In the genomic region with DNA sequence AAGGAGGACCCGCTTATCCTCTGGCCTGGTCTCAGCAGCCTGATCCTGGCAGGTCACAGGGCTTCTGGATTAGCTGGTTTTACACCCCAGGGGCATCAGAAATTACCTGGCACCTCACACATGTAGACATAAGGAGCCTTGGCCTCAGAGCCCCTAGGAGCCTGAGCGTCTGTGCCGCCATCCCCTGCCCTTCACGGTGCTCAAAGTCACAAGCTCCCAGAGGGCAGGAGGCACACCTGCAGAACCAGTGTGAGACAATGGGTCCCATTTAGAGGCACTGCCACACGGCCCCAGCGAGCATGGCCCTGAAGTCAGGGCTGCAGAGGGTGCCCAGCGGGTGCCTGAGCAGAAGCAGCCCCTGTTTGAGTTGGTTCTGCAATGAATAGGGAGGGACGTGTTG, we compare ENCODE assay signal across 15 cellular contexts. TPM values are rescaled to one million over a fixed set of nuclear protein-coding genes. Genes with fewer than 3 reads are reported as not detected.
DNase-seq lines count a peak whose midpoint lies in the region; ATAC-seq and TF ChIP-seq lines count a peak whose summit lies in the region.
"Had no signal": no experiment of that assay in that cellular context is flagged by ENCODE, and none has a peak within 500 bp of the region (broad histone marks: within the 10 kb centered on the region; RNA-seq: fewer than 3 reads in every experiment).

No MANE protein-coding gene starts in this region.

- peaks cover 75% of the 10 kb centered on the region for H3K4me1 Mint-ChIP-seq in activated naive CD4-positive, alpha-beta T cell treated with anti-CD3 and anti-CD28 coated beads, Interleukin-2, amount 10 ng/mL, durations not matched to agents 7 days and 5 days
- peaks cover 73% of the 10 kb centered on the region for H3K4me1 Mint-ChIP-seq in activated CD8-positive, alpha-beta T cell treated with anti-CD3 and anti-CD28 coated beads, Interleukin-2, amount 10 ng/mL, durations not matched to agents 7 days and 5 days (ENCODE audit: low read depth)

- H3K9me3 Mint-ChIP-seq in activated naive CD4-positive, alpha-beta T cell treated with anti-CD3 and anti-CD28 coated beads, Interleukin-2, amount 10 ng/mL, durations not matched to agents 7 days and 5 days: no peaks in the 10 kb centered on the region
- H3K9me3 Mint-ChIP-seq in activated naive CD4-positive, alpha-beta T cell treated with anti-CD3 and anti-CD28 coated beads, Interleukin-2, amount 50 U/mL, for 72 hours: no peaks in the 10 kb centered on the region
- H3K9me3 Mint-ChIP-seq in activated CD8-positive, alpha-beta T cell treated with anti-CD3 and anti-CD28 coated beads, Interleukin-2, amount 10 ng/mL, durations not matched to agents 7 days and 5 days (ENCODE audit: insufficient read depth): no peaks in the 10 kb centered on the region

- peak overlapping the region; percentile 77 to 80 for H3K27ac ChIP-seq in right atrium auricular region
- peak overlapping the region; percentile 77 for H3K27ac ChIP-seq in substantia nigra (ENCODE audit: low read depth, low read length, poor library complexity, severe bottlenecking)
- H3K27ac ChIP-seq: PC-9 had no signal

- no peak for ATAC-seq in activated naive CD4-positive, alpha-beta T cell treated with anti-CD3 and anti-CD28 coated beads, Interleukin-2, amount 50 U/mL, for 72 hours
- no peak for ATAC-seq in activated CD8-positive, alpha-beta T cell treated with anti-CD3 and anti-CD28 coated beads, Interleukin-2, amount 10 ng/mL, durations not matched to agents 7 days and 5 days
- no peak for ATAC-seq in HG03457 (IDR thresholded peaks at IDR 0.05; ENCODE audit: unreplicated experiment)

- peak overlapping the region; percentile 72 for H3K27ac Mint-ChIP-seq in activated naive CD4-positive, alpha-beta T cell treated with anti-CD3 and anti-CD28 coated beads, Interleukin-2, amount 10 ng/mL, durations not matched to agents 7 days and 5 days
- H3K27ac Mint-ChIP-seq in activated naive CD4-positive, alpha-beta T cell treated with anti-CD3 and anti-CD28 coated beads, Interleukin-2, amount 50 U/mL, for 72 hours: peak overlapping the region in 1 of 2 donors; percentile 77
- peak overlapping the region; percentile 20 for H3K27ac Mint-ChIP-seq in activated CD8-positive, alpha-beta T cell treated with anti-CD3 and anti-CD28 coated beads, Interleukin-2, amount 10 ng/mL, durations not matched to agents 7 days and 5 days

- TF ChIP-seq CTCF in right atrium auricular region (IDR thresholded peaks at IDR 0.05): no peak

- H3K27me3 ChIP-seq in right atrium auricular region: no peaks in the 10 kb centered on the region

- CTCF ChIA-PET in activated naive CD4-positive, alpha-beta T cell treated with anti-CD3 and anti-CD28 coated beads, Interleukin-2, amount 10 ng/mL, durations not matched to agents 7 days and 5 days (lab: Charles Lee): interaction anchor here (0.8 to 7.0 kb wide), 6 partner anchors 13 to 56 kb away, joined by 3 to 255 read pairs (median 9); no protein-coding TSS in a partner anchor
- CTCF ChIA-PET in activated CD8-positive, alpha-beta T cell treated with anti-CD3 and anti-CD28 coated beads, Interleukin-2, amount 10 ng/mL, durations not matched to agents 7 days and 5 days (lab: Charles Lee): interaction anchor here (1.4 to 17.2 kb wide), 6 partner anchors 9 to 178 kb away, joined by 3 to 381 read pairs (median 16); no protein-coding TSS in a partner anchor

- H3K27me3 Mint-ChIP-seq in activated naive CD4-positive, alpha-beta T cell treated with anti-CD3 and anti-CD28 coated beads, Interleukin-2, amount 10 ng/mL, durations not matched to agents 7 days and 5 days: no peaks in the 10 kb centered on the region
- H3K27me3 Mint-ChIP-seq in activated CD8-positive, alpha-beta T cell treated with anti-CD3 and anti-CD28 coated beads, Interleukin-2, amount 10 ng/mL, durations not matched to agents 7 days and 5 days (ENCODE audit: low read depth): no peaks in the 10 kb centered on the region

- H3K9me3 ChIP-seq in right atrium auricular region: no peaks in the 10 kb centered on the region

- POLR2A ChIA-PET in activated CD8-positive, alpha-beta T cell treated with anti-CD3 and anti-CD28 coated beads, Interleukin-2, amount 10 ng/mL, durations not matched to agents 7 days and 5 days (lab: Charles Lee): interaction anchor here (0.6 to 6.7 kb wide), 2 partner anchors 13 to 266 kb away, joined by 3 to 77 read pairs; a partner anchor contains a TSS

- no peaks in the 10 kb centered on the region for H3K36me3 ChIP-seq in right atrium auricular region

- DNase-seq in activated naive CD4-positive, alpha-beta T cell treated with anti-CD3 and anti-CD28 coated beads, Interleukin-2, amount 10 ng/mL, durations not matched to agents 7 days and 5 days: no peak
- DNase-seq in activated naive CD4-positive, alpha-beta T cell treated with anti-CD3 and anti-CD28 coated beads, Interleukin-2, amount 50 U/mL, for 72 hours (ENCODE audit: low spot score in 2 of 2): no peak
- DNase-seq in activated CD8-positive, alpha-beta T cell treated with anti-CD3 and anti-CD28 coated beads, Interleukin-2, amount 10 ng/mL, durations not matched to agents 7 days and 5 days: no peak
- DNase-seq in right atrium auricular region (ENCODE audit: low spot score): no peak
- no peak for DNase-seq in substantia nigra (lab: John Stamatoyannopoulos, UW)
- no peak for DNase-seq in ecto neural progenitor cell (ENCODE audit: low spot score)
- no peak for DNase-seq in kidney tubule cell (ENCODE audit: low spot score)
- DNase-seq: activated CD8-positive, alpha-beta memory T cell treated with anti-CD3 and anti-CD28 coated beads, Interleukin-2, amount 50 U/mL, for 4 hours; erythroblast; hippocampal formation; PC-9; T-helper 9 cell had no signal

- H3K4me3 ChIP-seq in right atrium auricular region: no peak overlapping the region
- H3K4me3 ChIP-seq: lung, PC-9 had no signal

- H3K4me1 ChIP-seq in right atrium auricular region: peaks cover 0 to 74% of the 10 kb centered on the region in 2 donors

- peak overlapping the region; percentile 69 for H3K4me3 Mint-ChIP-seq in activated naive CD4-positive, alpha-beta T cell treated with anti-CD3 and anti-CD28 coated beads, Interleukin-2, amount 10 ng/mL, durations not matched to agents 7 days and 5 days
- peak overlapping the region; percentile 78 for H3K4me3 Mint-ChIP-seq in activated CD8-positive, alpha-beta T cell treated with anti-CD3 and anti-CD28 coated beads, Interleukin-2, amount 10 ng/mL, durations not matched to agents 7 days and 5 days

- H3K36me3 Mint-ChIP-seq in activated naive CD4-positive, alpha-beta T cell treated with anti-CD3 and anti-CD28 coated beads, Interleukin-2, amount 10 ng/mL, durations not matched to agents 7 days and 5 days: peaks cover 39% of the 10 kb centered on the region
- H3K36me3 Mint-ChIP-seq in activated naive CD4-positive, alpha-beta T cell treated with anti-CD3 and anti-CD28 coated beads, Interleukin-2, amount 50 U/mL, for 72 hours: peaks cover 0 to 23% of the 10 kb centered on the region in 2 donors
- H3K36me3 Mint-ChIP-seq in activated CD8-positive, alpha-beta T cell treated with anti-CD3 and anti-CD28 coated beads, Interleukin-2, amount 10 ng/mL, durations not matched to agents 7 days and 5 days (ENCODE audit: low read depth): peaks cover 44% of the 10 kb centered on the region

RNA-seq across cellular contexts. Expression of a gene that starts 3.9 kb away (rescaled TPM):
- total RNA-seq in activated naive CD4-positive, alpha-beta T cell treated with anti-CD3 and anti-CD28 coated beads, Interleukin-2, amount 50 U/mL, for 72 hours: 100 to 1,000 TPM in 1 of 2 donors, 10 to 100 TPM in 1; 88.0 to 108 TPM
- 100 to 1,000 TPM; 151 to 152 TPM for total RNA-seq in activated CD8-positive, alpha-beta T cell treated with anti-CD3 and anti-CD28 coated beads, Interleukin-2, amount 10 ng/mL, durations not matched to agents 7 days and 5 days
- total RNA-seq in right atrium auricular region: 100 to 1,000 TPM in 1 of 2 donors, 10 to 100 TPM in 1; 91.7 to 116 TPM

RNA-seq across cellular contexts. Expression of a gene that starts 30.3 kb away (rescaled TPM):
- 10 to 100 TPM in 1 of 2 donors, 1 to 10 TPM in 1; 5.8 to 14.8 TPM for total RNA-seq in activated naive CD4-positive, alpha-beta T cell treated with anti-CD3 and anti-CD28 coated beads, Interleukin-2, amount 50 U/mL, for 72 hours
- total RNA-seq in activated CD8-positive, alpha-beta T cell treated with anti-CD3 and anti-CD28 coated beads, Interleukin-2, amount 10 ng/mL, durations not matched to agents 7 days and 5 days: 1 to 10 TPM; 6.9 to 7.4 TPM
- 10 to 100 TPM; 11.9 to 26.4 TPM for total RNA-seq in right atrium auricular region

RNA-seq across cellular contexts. Expression of a gene that starts 40.4 kb away (rescaled TPM):
- total RNA-seq in activated naive CD4-positive, alpha-beta T cell treated with anti-CD3 and anti-CD28 coated beads, Interleukin-2, amount 50 U/mL, for 72 hours: under 1 TPM in 1 of 2 donors, not detected in 1; 0.64 TPM
- under 1 TPM; 0.37 TPM for total RNA-seq in activated CD8-positive, alpha-beta T cell treated with anti-CD3 and anti-CD28 coated beads, Interleukin-2, amount 10 ng/mL, durations not matched to agents 7 days and 5 days
- under 1 TPM in 1 of 2 donors, not detected in 1; 0.28 TPM for total RNA-seq in right atrium auricular region
- total RNA-seq: Daoy had no signal
